8 cellular contexts compared by ENCODE assay signal in genomic region chr12:123363385-123363742, GRCh38. TPM values are rescaled to one million over a fixed set of nuclear protein-coding genes. Genes with fewer than 3 reads are reported as not detected.
DNase-seq lines count a peak whose midpoint lies in the region; ATAC-seq lines count a peak whose summit lies in the region.

No MANE protein-coding gene starts in this region.

- H3K36me3 ChIP-seq in endocrine pancreas (ENCODE audit: control insufficient read depth, insufficient read depth, low read length) = no peaks in the 10 kb centered on the region
- H3K36me3 ChIP-seq in neuron (ENCODE audit: insufficient read depth, low read length) = peaks cover 3% of the 10 kb centered on the region

- H3K4me3 Mint-ChIP-seq in activated CD4-positive, alpha-beta T cell treated with anti-CD3 and anti-CD28 coated beads for 36 hours = peak overlapping the region; percentile 86

- H2AFZ ChIP-seq in neuron (ENCODE audit: low read depth, low read length) = no peak overlapping the region

- ATAC-seq in activated CD4-positive, alpha-beta T cell treated with anti-CD3 and anti-CD28 coated beads for 36 hours = no peak
- ATAC-seq in HG03565 (IDR thresholded peaks at IDR 0.05; ENCODE audit: unreplicated experiment) = no peak
- no peak for ATAC-seq in GM19455 (IDR thresholded peaks at IDR 0.05; ENCODE audit: unreplicated experiment)
- no peak for ATAC-seq in HG03520 (IDR thresholded peaks at IDR 0.05; ENCODE audit: unreplicated experiment)

- H3K27me3 Mint-ChIP-seq in activated CD4-positive, alpha-beta T cell treated with anti-CD3 and anti-CD28 coated beads for 36 hours = no peaks in the 10 kb centered on the region

- POLR2A ChIA-PET in activated CD4-positive, alpha-beta T cell treated with anti-CD3 and anti-CD28 coated beads for 36 hours (lab: Charles Lee) = interaction anchor here (0.6 to 1.0 kb wide), 3 partner anchors 34 to 387 kb away, joined by 3 to 11 read pairs (median 3); no protein-coding TSS in a partner anchor

- H3K4me3 ChIP-seq in endocrine pancreas (ENCODE audit: control insufficient read depth, insufficient read depth, low read length) = peak overlapping the region; percentile 89
- H3K4me3 ChIP-seq in neuron (ENCODE audit: low read length) = peak overlapping the region; percentile 94

- peak overlapping the region; percentile 82 for H3K9ac ChIP-seq in endocrine pancreas (ENCODE audit: control insufficient read depth, insufficient read depth, low read length)

- CTCF ChIA-PET in activated CD4-positive, alpha-beta T cell treated with anti-CD3 and anti-CD28 coated beads for 36 hours (lab: Charles Lee) = interaction anchor here (0.6 to 1.5 kb wide), 7 partner anchors 10 to 218 kb away, joined by 3 to 7 read pairs (median 3); no protein-coding TSS in a partner anchor

- H3K27ac Mint-ChIP-seq in activated CD4-positive, alpha-beta T cell treated with anti-CD3 and anti-CD28 coated beads for 36 hours = peak overlapping the region; percentile 87

- DNase-seq in activated CD4-positive, alpha-beta T cell treated with anti-CD3 and anti-CD28 coated beads for 36 hours = no peak
- no peak for DNase-seq in activated CD4-positive, alpha-beta T cell treated with anti-CD3 and anti-CD28 coated beads for 1 hour
- peak; percentile 67 for DNase-seq in OCI-M1 (lab: John Stamatoyannopoulos, UW)

- no peaks in the 10 kb centered on the region for H3K27me3 ChIP-seq in endocrine pancreas (ENCODE audit: control insufficient read depth, insufficient read depth, low read length)
- no peaks in the 10 kb centered on the region for H3K27me3 ChIP-seq in neuron (ENCODE audit: insufficient read depth, low read length)

- H3K9me3 ChIP-seq in endocrine pancreas (ENCODE audit: control insufficient read depth, low read length) = no peaks in the 10 kb centered on the region
- H3K9me3 ChIP-seq in neuron (ENCODE audit: low read length) = no peaks in the 10 kb centered on the region

- H3K4me1 ChIP-seq in endocrine pancreas (ENCODE audit: control insufficient read depth, insufficient read depth, low read length) = no peaks in the 10 kb centered on the region
- peaks cover 10% of the 10 kb centered on the region for H3K4me1 ChIP-seq in neuron (ENCODE audit: insufficient read depth, low read length)

- H3K4me1 Mint-ChIP-seq in activated CD4-positive, alpha-beta T cell treated with anti-CD3 and anti-CD28 coated beads for 36 hours = peaks cover 21% of the 10 kb centered on the region

- H3K9me3 Mint-ChIP-seq in activated CD4-positive, alpha-beta T cell treated with anti-CD3 and anti-CD28 coated beads for 36 hours (ENCODE audit: low read depth) = no peaks in the 10 kb centered on the region

- H3K36me3 Mint-ChIP-seq in activated CD4-positive, alpha-beta T cell treated with anti-CD3 and anti-CD28 coated beads for 36 hours (ENCODE audit: low read depth) = no peaks in the 10 kb centered on the region

- intact Hi-C loops in activated CD4-positive, alpha-beta T cell treated with anti-CD3 and anti-CD28 coated beads for 36 hours (cut with DNase I, micrococcal nuclease) = loop anchor here (2.0 to 10.0 kb wide), 4 partner anchors 65 to 1559 kb away; partner anchors contain the start of genes SETD1B (in 1 of the 2), UBC (in 1 of the 2) and VPS37B (in 1 of the 2)

RNA-seq across cellular contexts. Expression of gene SBNO1, which starts 1.3 kb away (rescaled TPM):
- 10 to 100 TPM; 49.6 to 51.1 TPM for total RNA-seq in activated CD4-positive, alpha-beta T cell treated with anti-CD3 and anti-CD28 coated beads for 36 hours

RNA-seq across cellular contexts. Expression of gene KMT5A, which starts 20.6 kb away (rescaled TPM):
- 10 to 100 TPM; 47.0 to 78.4 TPM for total RNA-seq in activated CD4-positive, alpha-beta T cell treated with anti-CD3 and anti-CD28 coated beads for 36 hours
